20 cellular contexts compared by ENCODE assay signal in the genomic region with DNA sequence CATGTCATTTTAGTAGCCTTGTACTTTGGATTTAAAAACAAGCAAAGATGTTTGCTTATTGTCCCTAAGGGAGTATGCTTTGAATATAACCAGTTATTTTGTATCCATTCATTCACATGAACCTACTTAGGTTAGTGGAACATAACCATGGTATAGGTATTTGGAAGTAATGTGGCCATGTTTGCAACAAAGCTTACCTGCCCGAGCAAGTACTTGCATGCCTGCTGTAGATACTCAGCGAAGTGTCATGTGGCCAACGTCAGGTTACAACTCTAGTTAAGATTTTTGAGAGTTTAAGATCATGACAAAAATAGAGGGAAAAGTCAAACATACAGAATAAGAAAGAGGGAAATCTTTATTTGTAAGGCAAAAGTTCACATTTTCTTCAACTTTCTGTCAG.
"Had no signal": no experiment of that assay in that cellular context is flagged by ENCODE, and none has a peak within 500 bp of the region (broad histone marks: within the 10 kb centered on the region; RNA-seq: fewer than 3 reads in every experiment).

No MANE protein-coding gene starts in this region.

- H3K4me1 ChIP-seq: parathyroid adenoma, testis, tibial nerve had no signal

- H3K27me3 ChIP-seq: dorsolateral prefrontal cortex, esophagus squamous epithelium, testis, tibial nerve had no signal

- ATAC-seq: left colon; left ventricle myocardium superior; sciatic nerve; stimulated activated naive B cell treated with anti-CD40 and anti-IgM and Interleukin-4, amounts not matched to agents 10 μg/mL and 1 μg/mL and 100 μg/mL, for 72 hours; stimulated activated naive CD8-positive, alpha-beta T cell treated with anti-CD3 and anti-CD28 coated beads, Interleukin-15, amount 100 ng/mL, for 72 hours had no signal

- H3K4me3 ChIP-seq: coronary artery, dorsolateral prefrontal cortex, esophagus squamous epithelium, lung, testis, tibial nerve had no signal

- H3K9ac ChIP-seq: parathyroid adenoma had no signal

- H3K27ac ChIP-seq: coronary artery, dorsolateral prefrontal cortex, esophagus squamous epithelium, parathyroid adenoma, testis, tibial nerve had no signal

- H2AFZ ChIP-seq: parathyroid adenoma had no signal

- DNase-seq: dorsolateral prefrontal cortex; effector CD8-positive, alpha-beta T cell; esophagus squamous epithelium; foreskin fibroblast; immature natural killer cell; kidney; left colon; left ventricle myocardium superior; mesendoderm; naive B cell; stimulated activated CD4-positive, alpha-beta T cell treated with anti-CD3 and anti-CD28 coated beads, Interleukin-2, amount 100 ng/mL, for 24 hours; stimulated activated CD4-positive, alpha-beta T cell treated with anti-CD3 and anti-CD28 coated beads, Interleukin-4, amount 100 ng/mL, for 4 hours; stimulated activated naive B cell treated with anti-CD40 and anti-IgM and Interleukin-4, amounts not matched to agents 10 μg/mL and 1 μg/mL and 100 μg/mL, for 72 hours; stimulated activated naive CD8-positive, alpha-beta T cell treated with anti-CD3 and anti-CD28 coated beads, Interleukin-15, amount 100 ng/mL, for 72 hours; testis had no signal

- H3K79me2 ChIP-seq: parathyroid adenoma had no signal

- H3K9me3 ChIP-seq: esophagus squamous epithelium, testis had no signal
